Comparison of ENCODE assay signal across 9 cellular contexts in genomic region chr1:56670350-56670749, GRCh38.
"Had no signal": no experiment of that assay in that cellular context is flagged by ENCODE, and none has a peak within 500 bp of the region (broad histone marks: within the 10 kb centered on the region; RNA-seq: fewer than 3 reads in every experiment).

No MANE protein-coding gene starts in this region.

- H3K27ac ChIP-seq: GM23248 had no signal

- H3K4me3 ChIP-seq: GM23248, GM23338, HAP-1 had no signal

- DNase-seq: GM23248, GOT3, H7, H9, HCEC 1CT, HFFc6 had no signal

- ATAC-seq: GM23338, HCT116 had no signal

- H3K9me3 ChIP-seq: HAP-1 had no signal

- H3K36me3 ChIP-seq: HAP-1 had no signal
